Comparison of ENCODE assay signal across 16 cellular contexts in the genomic region with DNA sequence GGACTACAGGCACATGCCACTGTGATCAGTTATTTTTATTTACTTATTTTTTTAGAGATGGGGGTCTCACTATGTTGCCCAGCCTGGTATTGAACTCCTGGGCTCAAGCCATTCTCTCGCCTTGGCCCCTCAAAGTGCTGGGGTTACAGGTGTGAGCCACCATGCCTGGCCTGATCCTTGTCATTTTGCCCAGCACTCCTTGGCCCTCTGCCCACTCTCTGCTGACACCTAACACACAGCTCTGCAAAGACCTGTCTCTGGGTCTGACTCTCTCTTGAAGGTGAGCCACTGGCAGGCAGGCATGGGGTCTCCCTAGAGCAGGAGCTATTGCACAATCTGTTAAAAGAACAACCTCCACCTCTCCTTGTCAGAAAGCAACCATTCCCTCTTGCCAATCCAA.
"Had no signal": no experiment of that assay in that cellular context is flagged by ENCODE, and none has a peak within 500 bp of the region (broad histone marks: within the 10 kb centered on the region; RNA-seq: fewer than 3 reads in every experiment).

No MANE protein-coding gene starts in this region.

- H3K36me3 ChIP-seq: heart left ventricle, neural progenitor cell, ovary, tibial nerve, vagina had no signal

- H3K4me3 ChIP-seq: heart left ventricle, neural progenitor cell, ovary, tibial nerve, vagina had no signal

- ATAC-seq: activated T-cell treated with anti-CD3 and anti-CD28 coated beads, Interleukin-2, amount 50 U/mL, for 72 hours; heart left ventricle had no signal

- H3K4me1 ChIP-seq: vagina had no signal

- H3K27ac ChIP-seq: heart left ventricle, neural progenitor cell, ovary, tibial nerve, vagina had no signal

- H3K27me3 ChIP-seq: heart left ventricle, neural progenitor cell, ovary, tibial nerve, vagina had no signal

- DNase-seq: activated CD4-positive, alpha-beta memory T cell treated with anti-CD3 and anti-CD28 coated beads for 36 hours; activated CD4-positive, alpha-beta T cell treated with anti-CD3 and anti-CD28 coated beads for 1 hour; activated gamma-delta T cell treated with Interleukin-2 at 50 U/mL for 16 hours; activated naive CD8-positive, alpha-beta T cell treated with anti-CD3 and anti-CD28 coated beads, Interleukin-2, amount 10 ng/mL, durations not matched to agents 7 days and 5 days; activated T-cell treated with anti-CD3 and anti-CD28 coated beads, Interleukin-2, amount 50 U/mL, for 72 hours; aorta; foreskin melanocyte; mesenchymal stem cell; ovary; retina; stimulated activated CD4-positive, alpha-beta T cell treated with anti-CD3 and anti-CD28 coated beads, Interleukin-4, amount 100 ng/mL, for 4 hours; T-helper 9 cell had no signal

- H3K9me3 ChIP-seq: heart left ventricle, ovary, tibial nerve, vagina had no signal
